In genomic region chr3:116051040-116051439, GRCh38 we compare ENCODE assay signal across 18 cellular contexts.
DNase-seq lines count a peak whose midpoint lies in the region; ATAC-seq and TF ChIP-seq lines count a peak whose summit lies in the region.
"Had no signal": no experiment of that assay in that cellular context is flagged by ENCODE, and none has a peak within 500 bp of the region (broad histone marks: within the 10 kb centered on the region; RNA-seq: fewer than 3 reads in every experiment).

No MANE protein-coding gene starts in this region.

- H3K4me1 Mint-ChIP-seq in glutamatergic neuron (ENCODE audit: low read depth, unreplicated experiment): peaks cover 44% of the 10 kb centered on the region

- TF ChIP-seq CTCF in glutamatergic neuron (IDR thresholded peaks at IDR 0.05; ENCODE audit: partially characterized antibody, unreplicated experiment): no peak

- H3K9me3 ChIP-seq in MG63: no peaks in the 10 kb centered on the region

- H3K27me3 ChIP-seq in MG63: no peaks in the 10 kb centered on the region

- DNase-seq in glutamatergic neuron (no peak), GF-D8 (lab: John Stamatoyannopoulos, UW) (no peak), MG63 (no peak), HCEC 1CT (no peak)
- DNase-seq: activated CD8-positive, alpha-beta T cell treated with anti-CD3 and anti-CD28 coated beads, Interleukin-2, amount 10 ng/mL, durations not matched to agents 7 days and 5 days; activated effector memory CD4-positive, alpha-beta T cell treated with anti-CD3 and anti-CD28 coated beads, Interleukin-2, amount 50 U/mL, for 16 hours; effector memory CD8-positive, alpha-beta T cell; naive thymus-derived CD4-positive, alpha-beta T cell; NCI-H2029 treated with DMSO at 0.1 percent for 48 hours; NCI-H774; retina; stimulated activated CD4-positive, alpha-beta T cell treated with anti-CD3 and anti-CD28 coated beads, Interleukin-4, amount 100 ng/mL, for 4 hours; stimulated activated naive CD4-positive, alpha-beta T cell treated with Interleukin-2 at 50 U/mL for 16 hours had no signal

- ATAC-seq in GM18520 (IDR thresholded peaks at IDR 0.05; ENCODE audit: unreplicated experiment) (peak; percentile 40), GM21529 (IDR thresholded peaks at IDR 0.05; ENCODE audit: unreplicated experiment) (peak; percentile 65), HG03378 (IDR thresholded peaks at IDR 0.05; ENCODE audit: unreplicated experiment) (peak; percentile 51), GM18909 (IDR thresholded peaks at IDR 0.05; ENCODE audit: poor library complexity, unreplicated experiment) (no peak)
- ATAC-seq: activated CD8-positive, alpha-beta T cell treated with anti-CD3 and anti-CD28 coated beads, Interleukin-2, amount 10 ng/mL, durations not matched to agents 7 days and 5 days; effector memory CD8-positive, alpha-beta T cell; naive thymus-derived CD4-positive, alpha-beta T cell had no signal

- H3K4me3 ChIP-seq in MG63: no peak overlapping the region

- H3K9me3 Mint-ChIP-seq in glutamatergic neuron (ENCODE audit: unreplicated experiment): no peaks in the 10 kb centered on the region
- H3K9me3 Mint-ChIP-seq: brain had no signal

- no peaks in the 10 kb centered on the region for H3K36me3 ChIP-seq in MG63

- H3K27me3 Mint-ChIP-seq in glutamatergic neuron (ENCODE audit: unreplicated experiment): peaks cover 3% of the 10 kb centered on the region
- H3K27me3 Mint-ChIP-seq: brain; effector memory CD8-positive, alpha-beta T cell had no signal

- peak overlapping the region; percentile 35 for H3K27ac Mint-ChIP-seq in glutamatergic neuron (ENCODE audit: unreplicated experiment)
- H3K27ac Mint-ChIP-seq: activated CD8-positive, alpha-beta T cell treated with anti-CD3 and anti-CD28 coated beads, Interleukin-2, amount 10 ng/mL, durations not matched to agents 7 days and 5 days; effector memory CD8-positive, alpha-beta T cell; naive thymus-derived CD4-positive, alpha-beta T cell had no signal

- H3K4me3 Mint-ChIP-seq in glutamatergic neuron (ENCODE audit: unreplicated experiment): no peak overlapping the region
- H3K4me3 Mint-ChIP-seq: activated CD8-positive, alpha-beta T cell treated with anti-CD3 and anti-CD28 coated beads, Interleukin-2, amount 10 ng/mL, durations not matched to agents 7 days and 5 days; brain; effector memory CD8-positive, alpha-beta T cell; naive thymus-derived CD4-positive, alpha-beta T cell had no signal

- no peaks in the 10 kb centered on the region for H3K36me3 Mint-ChIP-seq in glutamatergic neuron (ENCODE audit: unreplicated experiment)
- H3K36me3 Mint-ChIP-seq: brain; naive thymus-derived CD4-positive, alpha-beta T cell had no signal
